Comparison of ENCODE assay signal across 1 cellular context in the genomic region with DNA sequence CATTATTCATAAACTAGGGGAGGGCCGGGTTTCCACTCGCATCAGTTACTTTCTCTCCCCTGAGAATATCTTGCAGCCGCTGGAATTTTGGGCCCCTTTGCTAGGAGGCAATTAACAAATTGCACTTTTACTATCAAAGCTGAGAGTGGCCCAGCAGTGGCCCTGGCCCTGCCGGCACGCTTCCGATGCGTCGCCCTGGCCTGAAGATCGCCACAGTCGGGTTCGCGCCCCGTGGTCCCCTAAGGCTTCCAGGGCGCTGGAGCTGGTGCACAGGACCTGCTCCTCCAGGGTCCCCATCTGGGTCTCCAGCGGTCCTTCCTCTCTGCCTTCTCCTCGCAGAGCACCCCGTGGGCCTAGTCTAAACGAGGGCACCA.
TF ChIP-seq lines count a peak whose summit lies in the region.

No MANE protein-coding gene starts in this region.

TF ChIP-seq in GM23338, 12 proteins besides CTCF, POLR2A, EP300 and RAD21 (continued from another document):
- TF ChIP-seq, protein P1, sequence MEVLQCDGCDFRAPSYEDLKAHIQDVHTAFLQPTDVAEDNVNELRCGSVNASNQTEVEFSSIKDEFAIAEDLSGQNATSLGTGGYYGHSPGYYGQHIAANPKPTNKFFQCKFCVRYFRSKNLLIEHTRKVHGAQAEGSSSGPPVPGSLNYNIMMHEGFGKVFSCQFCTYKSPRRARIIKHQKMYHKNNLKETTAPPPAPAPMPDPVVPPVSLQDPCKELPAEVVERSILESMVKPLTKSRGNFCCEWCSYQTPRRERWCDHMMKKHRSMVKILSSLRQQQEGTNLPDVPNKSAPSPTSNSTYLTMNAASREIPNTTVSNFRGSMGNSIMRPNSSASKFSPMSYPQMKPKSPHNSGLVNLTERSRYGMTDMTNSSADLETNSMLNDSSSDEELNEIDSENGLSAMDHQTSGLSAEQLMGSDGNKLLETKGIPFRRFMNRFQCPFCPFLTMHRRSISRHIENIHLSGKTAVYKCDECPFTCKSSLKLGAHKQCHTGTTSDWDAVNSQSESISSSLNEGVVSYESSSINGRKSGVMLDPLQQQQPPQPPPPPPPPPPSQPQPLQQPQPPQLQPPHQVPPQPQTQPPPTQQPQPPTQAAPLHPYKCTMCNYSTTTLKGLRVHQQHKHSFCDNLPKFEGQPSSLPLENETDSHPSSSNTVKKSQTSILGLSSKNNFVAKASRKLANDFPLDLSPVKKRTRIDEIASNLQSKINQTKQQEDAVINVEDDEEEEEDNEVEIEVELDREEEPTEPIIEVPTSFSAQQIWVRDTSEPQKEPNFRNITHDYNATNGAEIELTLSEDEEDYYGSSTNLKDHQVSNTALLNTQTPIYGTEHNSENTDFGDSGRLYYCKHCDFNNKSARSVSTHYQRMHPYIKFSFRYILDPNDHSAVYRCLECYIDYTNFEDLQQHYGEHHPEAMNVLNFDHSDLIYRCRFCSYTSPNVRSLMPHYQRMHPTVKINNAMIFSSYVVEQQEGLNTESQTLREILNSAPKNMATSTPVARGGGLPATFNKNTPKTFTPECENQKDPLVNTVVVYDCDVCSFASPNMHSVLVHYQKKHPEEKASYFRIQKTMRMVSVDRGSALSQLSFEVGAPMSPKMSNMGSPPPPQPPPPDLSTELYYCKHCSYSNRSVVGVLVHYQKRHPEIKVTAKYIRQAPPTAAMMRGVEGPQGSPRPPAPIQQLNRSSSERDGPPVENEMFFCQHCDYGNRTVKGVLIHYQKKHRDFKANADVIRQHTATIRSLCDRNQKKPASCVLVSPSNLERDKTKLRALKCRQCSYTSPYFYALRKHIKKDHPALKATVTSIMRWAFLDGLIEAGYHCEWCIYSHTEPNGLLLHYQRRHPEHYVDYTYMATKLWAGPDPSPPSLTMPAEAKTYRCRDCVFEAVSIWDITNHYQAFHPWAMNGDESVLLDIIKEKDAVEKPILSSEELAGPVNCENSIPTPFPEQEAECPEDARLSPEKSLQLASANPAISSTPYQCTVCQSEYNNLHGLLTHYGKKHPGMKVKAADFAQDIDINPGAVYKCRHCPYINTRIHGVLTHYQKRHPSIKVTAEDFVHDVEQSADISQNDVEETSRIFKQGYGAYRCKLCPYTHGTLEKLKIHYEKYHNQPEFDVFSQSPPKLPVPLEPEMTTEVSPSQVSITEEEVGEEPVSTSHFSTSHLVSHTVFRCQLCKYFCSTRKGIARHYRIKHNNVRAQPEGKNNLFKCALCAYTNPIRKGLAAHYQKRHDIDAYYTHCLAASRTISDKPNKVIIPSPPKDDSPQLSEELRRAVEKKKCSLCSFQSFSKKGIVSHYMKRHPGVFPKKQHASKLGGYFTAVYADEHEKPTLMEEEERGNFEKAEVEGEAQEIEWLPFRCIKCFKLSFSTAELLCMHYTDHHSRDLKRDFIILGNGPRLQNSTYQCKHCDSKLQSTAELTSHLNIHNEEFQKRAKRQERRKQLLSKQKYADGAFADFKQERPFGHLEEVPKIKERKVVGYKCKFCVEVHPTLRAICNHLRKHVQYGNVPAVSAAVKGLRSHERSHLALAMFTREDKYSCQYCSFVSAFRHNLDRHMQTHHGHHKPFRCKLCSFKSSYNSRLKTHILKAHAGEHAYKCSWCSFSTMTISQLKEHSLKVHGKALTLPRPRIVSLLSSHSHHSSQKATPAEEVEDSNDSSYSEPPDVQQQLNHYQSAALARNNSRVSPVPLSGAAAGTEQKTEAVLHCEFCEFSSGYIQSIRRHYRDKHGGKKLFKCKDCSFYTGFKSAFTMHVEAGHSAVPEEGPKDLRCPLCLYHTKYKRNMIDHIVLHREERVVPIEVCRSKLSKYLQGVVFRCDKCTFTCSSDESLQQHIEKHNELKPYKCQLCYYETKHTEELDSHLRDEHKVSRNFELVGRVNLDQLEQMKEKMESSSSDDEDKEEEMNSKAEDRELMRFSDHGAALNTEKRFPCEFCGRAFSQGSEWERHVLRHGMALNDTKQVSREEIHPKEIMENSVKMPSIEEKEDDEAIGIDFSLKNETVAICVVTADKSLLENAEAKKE (CRISPR knock-in tag; IDR thresholded peaks at IDR 0.05) = no peak
- TF ChIP-seq ETS1 (IDR thresholded peaks at IDR 0.05) (no peak), STAT1 (IDR thresholded peaks at IDR 0.05; ENCODE audit: unreplicated experiment) (no peak), POLR2AphosphoS5 (IDR thresholded peaks at IDR 0.05; ENCODE audit: low read depth) (no peak)
